Comparison of ENCODE assay signal across 8 cellular contexts in the genomic region with DNA sequence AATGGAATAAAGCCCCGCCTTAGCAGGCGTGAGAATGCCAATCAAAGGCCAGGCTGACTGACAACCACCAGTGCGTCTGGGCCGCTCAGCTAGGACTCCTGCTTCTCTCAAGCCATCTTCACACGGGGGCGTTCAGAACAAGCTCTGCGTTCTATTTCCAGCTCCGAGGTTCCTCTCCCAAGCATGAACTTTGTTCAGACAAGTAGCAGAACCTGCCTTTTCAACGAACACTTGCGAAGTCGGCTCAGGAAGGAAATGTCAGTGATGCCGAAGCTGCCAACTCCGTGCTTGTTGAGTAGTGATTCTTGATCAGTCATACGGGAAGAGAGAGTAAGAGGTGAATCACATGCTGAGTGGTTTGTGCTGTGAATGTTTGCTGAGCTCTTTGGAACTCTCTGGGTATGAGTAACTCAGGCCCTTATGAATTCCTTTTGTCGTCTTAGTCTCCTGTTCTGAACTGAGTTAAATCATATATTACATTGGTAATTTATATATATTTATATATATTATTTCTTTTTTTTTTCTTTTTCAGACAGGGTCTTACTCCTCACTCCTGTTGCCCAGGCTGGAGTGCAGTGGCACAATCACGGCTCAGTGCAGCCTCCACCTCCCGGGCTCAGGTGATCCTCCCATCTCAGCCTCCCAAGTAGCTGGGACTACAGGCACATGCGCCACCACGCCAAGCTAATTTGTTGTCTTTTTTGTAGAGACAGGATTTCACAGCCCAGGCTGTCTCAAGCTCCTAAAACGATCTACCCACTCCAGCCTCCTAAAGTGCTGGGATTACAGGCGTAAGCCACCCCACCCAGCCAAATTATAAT. TPM values are rescaled to one million over a fixed set of nuclear protein-coding genes. Genes with fewer than 3 reads are reported as not detected.
DNase-seq lines count a peak whose midpoint lies in the region; ATAC-seq and TF ChIP-seq lines count a peak whose summit lies in the region.

No MANE protein-coding gene starts in this region.

- no peak overlapping the region for H3K4me3 Mint-ChIP-seq in Caco-2 (ENCODE audit: unreplicated experiment)

- POLR2A ChIA-PET in Caco-2 (lab: Charles Lee): no interaction called here

- H3K27ac Mint-ChIP-seq in Caco-2 (ENCODE audit: unreplicated experiment): no peak overlapping the region

- no peaks in the 10 kb centered on the region for H3K36me3 Mint-ChIP-seq in Caco-2 (ENCODE audit: insufficient read depth, unreplicated experiment)

- no peaks in the 10 kb centered on the region for H3K4me1 Mint-ChIP-seq in Caco-2 (ENCODE audit: low read depth, unreplicated experiment)

- TF ChIP-seq CTCF in AG09319 (IDR thresholded peaks at IDR 0.05; ENCODE audit: low read depth, low read length) (no peak), Caco-2 (IDR thresholded peaks at IDR 0.05; ENCODE audit: insufficient read depth in 1 of 2, low read depth in 1 of 2, low read length in 1 of 2, severe bottlenecking in 1 of 2, unreplicated experiment in 1 of 2) (no peak)

- H3K27me3 Mint-ChIP-seq in Caco-2 (ENCODE audit: insufficient read depth, unreplicated experiment): no peaks in the 10 kb centered on the region

- no peak overlapping the region for H3K4me3 ChIP-seq in Caco-2 (ENCODE audit: low read depth, low read length)

- H3K36me3 ChIP-seq in Caco-2 (ENCODE audit: control insufficient read depth, insufficient read depth, low read length): no peaks in the 10 kb centered on the region

- CTCF ChIA-PET in Caco-2 (lab: Charles Lee): no interaction called here

- no peaks in the 10 kb centered on the region for H3K27me3 ChIP-seq in Caco-2 (replicated peaks; ENCODE audit: control insufficient read depth, insufficient read depth, low read length)

- H3K9me3 Mint-ChIP-seq in Caco-2 (ENCODE audit: unreplicated experiment): no peaks in the 10 kb centered on the region

- DNase-seq in AG09319 (ENCODE audit: extremely low read depth, low read depth): peak; percentile 64
- DNase-seq in GM19240 (ENCODE audit: insufficient read length, low spot score): peak; percentile 75
- peak; percentile 84 for DNase-seq in dedifferentiated amniotic fluid mesenchymal stem cell (ENCODE audit: extremely low spot score)
- DNase-seq in pulmonary artery endothelial cell (ENCODE audit: low read depth, low spot score): peak; percentile 96
- no peak for DNase-seq in Caco-2
- no peak for DNase-seq in COLO668 (lab: John Stamatoyannopoulos, UW; ENCODE audit: unreplicated experiment)

- BruUV-seq in Caco-2 (replicated peaks; lab: Mats Ljungman, UMichigan): no TSS peak

- no peaks in the 10 kb centered on the region for H3K9me3 ChIP-seq in Caco-2

- intact Hi-C loops in Caco-2 (cut with micrococcal nuclease; ENCODE audit: unreplicated experiment): no loop called here

- ATAC-seq in HG03439 (IDR thresholded peaks at IDR 0.05; ENCODE audit: unreplicated experiment): peak; percentile 71
- ATAC-seq in activated CD4-positive, CD25-positive, alpha-beta regulatory T cell treated with anti-CD3 and anti-CD28 coated beads, Interleukin-2, amount 50 U/mL, for 24 hours: peak; percentile 98 to 99

- H3K4me1 ChIP-seq in Caco-2: peaks cover 8% of the 10 kb centered on the region; the same call in 1 of the 2 replicates

RNA-seq across cellular contexts. Expression of a gene that starts 29.4 kb away (rescaled TPM):
- 7.7 and 8.2 TPM in 2 replicates for total RNA-seq in pulmonary artery endothelial cell
- 13.0 and 15.5 TPM in 2 replicates for total RNA-seq in Caco-2 (2022)

Comparison
In these comparisons a context has a peak if more than half of its experiments do, and no peak if none do; other contexts are left out.
1. DNase-seq: peak in AG09319 (single experiment), GM19240 (single experiment), dedifferentiated amniotic fluid mesenchymal stem cell (single experiment) and pulmonary artery endothelial cell (single experiment); none in Caco-2 (0 of 2) and COLO668 (single experiment).